ENCODE assay signal across 14 cellular contexts in the genomic region with DNA sequence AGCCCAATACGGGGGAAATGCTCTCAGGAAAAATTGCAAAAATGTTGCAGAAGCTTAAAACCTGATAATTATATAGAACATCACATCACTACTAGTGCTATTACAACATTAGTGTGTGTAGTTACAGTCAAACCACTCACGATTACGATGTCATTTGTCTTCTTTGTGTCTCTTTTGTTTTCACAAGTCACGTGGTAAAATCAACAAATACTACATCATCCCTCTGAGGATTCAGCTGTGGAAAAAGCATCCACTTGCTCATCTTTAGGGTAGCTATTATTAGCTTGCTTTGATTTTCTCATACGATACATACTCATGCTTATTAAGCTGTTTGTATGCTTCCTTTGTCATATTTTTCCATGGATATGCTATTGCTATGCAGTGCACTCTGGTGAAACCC. TPM values are rescaled to one million over a fixed set of nuclear protein-coding genes. Genes with fewer than 3 reads are reported as not detected.
DNase-seq lines count a peak whose midpoint lies in the region; ATAC-seq, FAIRE-seq and TF ChIP-seq lines count a peak whose summit lies in the region.
"Had no signal": no experiment of that assay in that cellular context is flagged by ENCODE, and none has a peak within 500 bp of the region (broad histone marks: within the 10 kb centered on the region; RNA-seq: fewer than 3 reads in every experiment).

No MANE protein-coding gene starts in this region.

- CTCF ChIA-PET in K562 (lab: Yijun Ruan, JAX; ENCODE audit: low intra/inter-chr PET ratio): no interaction called here

- ATAC-seq in K562: no peak
- ATAC-seq in Right ventricle myocardium inferior: no peak
- no peak for ATAC-seq in body of pancreas
- ATAC-seq: Panc1, T-cell had no signal

- no peaks in the 10 kb centered on the region for H4K20me1 ChIP-seq in K562 (replicated peaks; ENCODE audit: control insufficient read depth, insufficient read depth, low read length)
- no peaks in the 10 kb centered on the region for H4K20me1 ChIP-seq in neural cell (ENCODE audit: insufficient read depth)
- H4K20me1 ChIP-seq: BLaER1 had no signal

- H3K9me3 ChIP-seq in K562 (replicated peaks; ENCODE audit: control insufficient read depth, insufficient read depth, low read depth, low read length) (no peaks in the 10 kb centered on the region), neural cell (ENCODE audit: low read length) (no peaks in the 10 kb centered on the region), body of pancreas (no peaks in the 10 kb centered on the region)
- H3K9me3 ChIP-seq: SK-N-SH had no signal

- no TSS peak for BruUV-seq in K562 (replicated peaks; lab: Mats Ljungman, UMichigan)

- TF ChIP-seq RAD21 in K562 (CRISPR knock-in tag; conservative IDR thresholded peaks at IDR 0.05 in 1 of 2, IDR thresholded peaks at IDR 0.05 in 1 of 2) (no peak), neural cell (conservative IDR thresholded peaks at IDR 0.05) (no peak)

- H3K27me3 ChIP-seq in K562 (ENCODE audit: control insufficient read depth in 2 of 2, insufficient read depth in 2 of 2, low read length in 2 of 2) (no peaks in the 10 kb centered on the region; a peak in 1 of 5 replicates), neural cell (ENCODE audit: insufficient read depth, low read depth, low read length) (no peaks in the 10 kb centered on the region), body of pancreas (no peaks in the 10 kb centered on the region)
- H3K27me3 ChIP-seq: BLaER1 had no signal

- no peak overlapping the region for H3K9ac ChIP-seq in K562 (ENCODE audit: insufficient read depth in 1 of 2, low read depth in 2 of 2, low read length in 2 of 2)
- peak overlapping the region; percentile 34 for H3K9ac ChIP-seq in neural cell (ENCODE audit: low read length)
- H3K9ac ChIP-seq: BLaER1, SK-N-SH had no signal

- H3K4me1 ChIP-seq in K562 (replicated peaks in 1 of 2; ENCODE audit: control insufficient read depth in 2 of 2, insufficient read depth in 2 of 2, low read length in 2 of 2) (no peaks in the 10 kb centered on the region; a peak in 1 of 5 replicates), body of pancreas (no peaks in the 10 kb centered on the region)
- H3K4me1 ChIP-seq: BLaER1 had no signal

- whole genome bisulfite sequencing in K562 (ENCODE audit: insufficient coverage, low coverage, missing lambda C conversion rate): 3% methylated on average over 5 of the region's 5 CpGs
- WGBS in body of pancreas, 2 donors: 85 to 90% methylated on average over 5 of the region's 5 CpGs

- intact Hi-C loops in K562 (cut with micrococcal nuclease) (no loop called here), Right ventricle myocardium inferior (cut with DNase I) (no loop called here), body of pancreas (cut with DNase I) (no loop called here)

- POLR2A ChIA-PET in K562 (lab: Yijun Ruan, JAX): no interaction called here

- H3K9me1 ChIP-seq in K562 (ENCODE audit: control insufficient read depth, insufficient read depth, low read length): no peaks in the 10 kb centered on the region

- H3K4me3 ChIP-seq in K562: no peak overlapping the region
- no peak overlapping the region for H3K4me3 ChIP-seq in neural cell (ENCODE audit: low read length)
- H3K4me3 ChIP-seq in body of pancreas: no peak overlapping the region
- H3K4me3 ChIP-seq: BLaER1 had no signal

- FAIRE-seq in K562 (lab: Jason Lieb, UNC): no peak

- H3F3A ChIP-seq in neural cell (ENCODE audit: insufficient read depth, low read length, poor library complexity, severe bottlenecking): no peaks in the 10 kb centered on the region

- H2AFZ ChIP-seq in K562 (ENCODE audit: low read depth, low read length) (no peak overlapping the region), neural cell (ENCODE audit: low read depth, low read length) (no peak overlapping the region)

- H3K36me3 ChIP-seq in K562 (ENCODE audit: control insufficient read depth, insufficient read depth, low read length) (no peaks in the 10 kb centered on the region), neural cell (ENCODE audit: insufficient read depth, low read length) (no peaks in the 10 kb centered on the region), body of pancreas (replicated peaks in 1 of 2; ENCODE audit: insufficient read depth in 1 of 2, low read depth in 2 of 2) (no peaks in the 10 kb centered on the region)
- H3K36me3 ChIP-seq: BLaER1 had no signal

- TF ChIP-seq POLR2A in K562 (conservative IDR thresholded peaks at IDR 0.05) (no peak), body of pancreas (IDR thresholded peaks at IDR 0.05) (no peak)

- H3K27ac ChIP-seq in K562 (ENCODE audit: extremely low read depth, low read depth, low read length) (no peak overlapping the region), neural cell (ENCODE audit: low read length) (peak overlapping the region; percentile 64), body of pancreas (no peak overlapping the region)
- H3K27ac ChIP-seq: BLaER1 had no signal

- TF ChIP-seq EP300 in K562 (IDR thresholded peaks at IDR 0.05; ENCODE audit: low read length) (no peak), neural cell (conservative IDR thresholded peaks at IDR 0.05; ENCODE audit: poor library complexity, severe bottlenecking) (no peak)

- in situ Hi-C loops in K562 (cut with MboI): no loop called here

- H3K4me2 ChIP-seq in K562 (ENCODE audit: insufficient read depth, low read length): no peak overlapping the region
- no peak overlapping the region for H3K4me2 ChIP-seq in neural cell (ENCODE audit: low read length)
- H3K4me2 ChIP-seq: BLaER1, SK-N-SH had no signal

- H3K9me2 ChIP-seq in neural cell (ENCODE audit: insufficient read depth, low read length): no peaks in the 10 kb centered on the region
- H3K9me2 ChIP-seq: SK-N-SH had no signal

- DNase-seq in NCI-H2029 (lab: John Stamatoyannopoulos, UW): peak; percentile 13
- no peak for DNase-seq in NCI-H2029 treated with DMSO at 0.1 percent for 48 hours (lab: John Stamatoyannopoulos, UW)
- peak; percentile 37 for DNase-seq in NCI-H146 (lab: John Stamatoyannopoulos, UW)
- DNase-seq in K562 (ENCODE audit: extremely low read depth in 1 of 4, low spot score in 3 of 4): no peak
- no peak for DNase-seq in Right ventricle myocardium inferior (ENCODE audit: missing footprints)
- no peak for DNase-seq in epidermal melanocyte (ENCODE audit: insufficient read length, low spot score)
- DNase-seq in body of pancreas: no peak
- DNase-seq: CD8-positive, alpha-beta memory T cell; NCI-H774; SK-N-SH; T-cell had no signal

- TF ChIP-seq CTCF in K562 (IDR thresholded peaks at IDR 0.05 in 2 of 3, conservative IDR thresholded peaks at IDR 0.05 in 1 of 3; ENCODE audit: insufficient read depth in 2 of 3, low read depth in 1 of 3, low read length in 3 of 3) (no peak), neural cell (IDR thresholded peaks at IDR 0.05; ENCODE audit: poor library complexity, severe bottlenecking) (no peak), body of pancreas (IDR thresholded peaks at IDR 0.05) (no peak)

- H3K79me2 ChIP-seq in K562 (ENCODE audit: control insufficient read depth, insufficient read depth, low read length): no peaks in the 10 kb centered on the region
- H3K79me2 ChIP-seq in neural cell (replicated peaks; ENCODE audit: insufficient read depth, low read length): no peaks in the 10 kb centered on the region

TF ChIP-seq in neural cell, 6 proteins besides CTCF, POLR2A, EP300 and RAD21 (continues in another document):
- TF ChIP-seq REST (IDR thresholded peaks at IDR 0.05; ENCODE audit: borderline replicate concordance) (no peak), TAF1 (IDR thresholded peaks at IDR 0.05; ENCODE audit: low read depth) (no peak)

RNA-seq across cellular contexts. Expression of gene ATXN1, which starts 22.2 kb away (rescaled TPM):
- 1.0 and 1.9 TPM in 2 replicates for total RNA-seq in K562 (2011; cell fraction: chromatin; rRNA removed; ENCODE audit: low replicate concordance)
- 1.3 and 1.8 TPM in 2 replicates for total RNA-seq in K562 (2011; cell fraction: nucleolus; rRNA removed)
- 0.88 and 1.4 TPM in 2 replicates for total RNA-seq in K562 (2011; cell fraction: nucleoplasm; rRNA removed)
- under 0.01 and 0.41 TPM in 2 replicates for total RNA-seq in K562 (2014; rRNA removed)
- total RNA-seq in K562 (2014; rRNA removed; fragmentation: Illumina TruSeq; extraction: Trizol): 0.29 and 0.47 TPM in 2 replicates
- 0.80 and 0.94 TPM in 2 replicates for total RNA-seq in K562 (2015; rRNA removed; fragmentation: Illumina TruSeq; extraction: Trizol)
- total RNA-seq in K562 (2021): 0.60 and 0.63 TPM in 2 replicates
- polyA plus RNA-seq in K562 (2011; rRNA removed): 0.81 and 1.6 TPM in 2 replicates
- 1.4 and 2.0 TPM in 2 replicates for polyA plus RNA-seq in K562 (2011; cell fraction: cytosol; rRNA removed)
- 4.1 and 5.8 TPM in 2 replicates for polyA plus RNA-seq in K562 (2011; cell fraction: nucleus; rRNA removed)
- polyA plus RNA-seq in K562 (2012): 1.9 and 2.3 TPM in 2 replicates
- 0.37 and 0.46 TPM in 2 replicates for polyA plus RNA-seq in K562 (2014; fragmentation: Illumina TruSeq; extraction: Trizol)
- polyA plus RNA-seq in K562 (2014; fragmentation: Nextera tagmentation; extraction: Ambion mirVana): 1 to 10 TPM in 1 of 2 experiments, under 1 TPM in 1; 0.58 to 1.2 TPM
- polyA plus RNA-seq in K562 (2014; rRNA removed): 0.15 and 1.9 TPM in 2 replicates
- 0.81 and 2.5 TPM in 2 replicates for polyA minus RNA-seq in K562 (2011; rRNA and poly(A)+ RNA removed)
- 1.4 and 2.0 TPM in 2 replicates for polyA minus RNA-seq in K562 (2011; cell fraction: cytosol; rRNA and poly(A)+ RNA removed)
- 1.1 TPM in 2 replicates for polyA minus RNA-seq in K562 (2011; cell fraction: nucleus; rRNA and poly(A)+ RNA removed)
- 23.6 and 28.2 TPM in 2 replicates for polyA plus RNA-seq in neural cell
- 103 and 128 TPM in 2 replicates for polyA minus RNA-seq in neural cell
- 42.5 TPM for total RNA-seq in Right ventricle myocardium inferior
- 10 to 100 TPM; 24.6 to 24.7 TPM for total RNA-seq in body of pancreas

Comparison
In these comparisons a context has a peak if more than half of its experiments do, and no peak if none do; other contexts are left out.
1. DNase-seq: peak in NCI-H2029 (single experiment) and NCI-H146 (single experiment); none in NCI-H2029 treated with DMSO at 0.1 percent for 48 hours (single experiment), K562 (0 of 4), Right ventricle myocardium inferior (single experiment), epidermal melanocyte (single experiment) and body of pancreas (0 of 4).
2. RNA of gene ATXN1, which starts 22.2 kb away (total RNA-seq): 42.5 TPM in Right ventricle myocardium inferior (single experiment) and 24.6 to 24.7 TPM in body of pancreas; under 0.01 to 1.9 TPM in K562; every median in the first group is over 4 times any median in the second.